8 cellular contexts compared by ENCODE assay signal in the genomic region with DNA sequence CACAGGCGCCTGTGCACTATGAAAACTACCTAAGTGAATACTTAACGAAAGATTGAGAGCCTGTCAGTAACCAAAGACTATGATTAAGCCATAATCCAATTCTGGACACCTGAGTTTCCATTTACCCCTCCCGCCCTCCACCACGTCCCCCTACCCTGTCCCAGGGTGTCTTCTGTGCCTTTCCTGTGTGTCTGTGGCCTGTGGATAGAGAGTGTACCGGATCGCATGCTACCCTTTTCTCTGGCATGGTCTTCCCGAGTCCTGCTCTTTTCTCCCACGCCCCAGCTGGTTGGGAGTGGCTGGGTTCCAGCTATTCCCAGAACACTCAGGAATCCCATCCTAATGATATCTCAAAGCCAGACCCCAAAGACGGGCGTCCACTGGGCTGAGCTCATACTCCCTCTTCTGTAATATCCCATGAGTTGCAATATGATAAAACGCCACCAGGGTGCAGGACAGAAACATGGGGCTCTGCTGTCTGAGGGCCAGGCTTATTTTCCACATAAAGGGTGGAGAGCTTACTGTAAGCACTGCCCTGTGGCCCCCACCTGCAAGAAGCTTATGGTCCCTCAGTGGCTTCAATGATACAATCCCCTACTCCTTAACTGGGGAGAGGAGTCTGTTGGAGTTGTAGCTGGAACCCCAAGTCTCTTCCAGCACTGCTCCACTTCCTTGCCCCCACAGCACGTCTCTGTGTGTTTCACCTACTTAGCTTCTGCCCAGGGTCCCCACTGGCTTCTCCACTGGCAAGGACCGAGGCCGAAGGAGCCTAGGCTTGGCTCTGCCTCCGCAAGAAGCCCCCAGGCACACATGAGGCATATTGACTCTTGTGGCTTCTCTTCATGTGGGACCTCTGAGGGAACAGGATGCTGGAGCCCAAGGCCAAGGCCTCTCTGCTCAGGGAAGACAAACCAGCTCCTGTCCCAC.
DNase-seq lines count a peak whose midpoint lies in the region; ATAC-seq and TF ChIP-seq lines count a peak whose summit lies in the region.

No MANE protein-coding gene starts in this region.

- no peak overlapping the region for H3K27ac ChIP-seq in RWPE1

- DNase-seq in CMK (ENCODE audit: low read depth): peak; percentile 48
- peak; percentile 74 for DNase-seq in GM19240 (ENCODE audit: insufficient read length, low spot score)
- DNase-seq in LNCaP clone FGC (ENCODE audit: low read depth): peak; percentile 11
- peak; percentile 72 for DNase-seq in RWPE1 (ENCODE audit: low spot score)
- peak; percentile 50 for DNase-seq in astrocyte of the spinal cord (ENCODE audit: low read depth, low spot score)
- peak; percentile 69 for DNase-seq in inferior parietal cortex (ENCODE audit: extremely low spot score)
- DNase-seq in stimulated activated CD4-positive, alpha-beta T cell treated with anti-CD3 and anti-CD28 coated beads, Interleukin-4, amount 100 ng/mL, for 24 hours: peak; percentile 62

- in situ Hi-C loops in astrocyte of the spinal cord (cut with HindIII; ENCODE audit: low sequenced_read_pairs): no loop called here

- H3K4me3 ChIP-seq in LNCaP clone FGC (ENCODE audit: low read depth, low read length): no peak overlapping the region
- H3K4me3 ChIP-seq in astrocyte of the spinal cord (ENCODE audit: low read depth, low read length): no peak overlapping the region

- ATAC-seq in GM18873 (IDR thresholded peaks at IDR 0.05; ENCODE audit: low FRiP score, unreplicated experiment): no peak

- CTCF ChIA-PET in RWPE1 (lab: Yijun Ruan, JAX): interaction anchor here (0.5 to 3.0 kb wide), 22 partner anchors 9 to 892 kb away, joined by 3 to 34 read pairs (median 4); no protein-coding TSS in a partner anchor

- TF ChIP-seq CTCF in LNCaP clone FGC (IDR thresholded peaks at IDR 0.05; ENCODE audit: control insufficient read depth, extremely low read depth, insufficient read depth): peak; percentile 83
- peak; percentile 65 for TF ChIP-seq CTCF in RWPE1 (conservative IDR thresholded peaks at IDR 0.05; ENCODE audit: low read depth)
- peak; percentile 78 for TF ChIP-seq CTCF in astrocyte of the spinal cord (IDR thresholded peaks at IDR 0.05; ENCODE audit: low read depth, low read length)

- POLR2A ChIA-PET in RWPE1 (lab: Yijun Ruan, JAX; ENCODE audit: low non-redundant PET): no interaction called here

Comparison
In these comparisons a context has a peak if more than half of its experiments do, and no peak if none do; other contexts are left out.
1. DNase-seq: peak in every context shown above with its lines; median percentile 74 in GM19240; 72 in RWPE1; 69 in inferior parietal cortex; 62 in stimulated activated CD4-positive, alpha-beta T cell treated with anti-CD3 and anti-CD28 coated beads, Interleukin-4, amount 100 ng/mL, for 24 hours; 50 in astrocyte of the spinal cord; 48 in CMK; 11 in LNCaP clone FGC.